ENCODE assay signal across 8 cellular contexts in the genomic region with DNA sequence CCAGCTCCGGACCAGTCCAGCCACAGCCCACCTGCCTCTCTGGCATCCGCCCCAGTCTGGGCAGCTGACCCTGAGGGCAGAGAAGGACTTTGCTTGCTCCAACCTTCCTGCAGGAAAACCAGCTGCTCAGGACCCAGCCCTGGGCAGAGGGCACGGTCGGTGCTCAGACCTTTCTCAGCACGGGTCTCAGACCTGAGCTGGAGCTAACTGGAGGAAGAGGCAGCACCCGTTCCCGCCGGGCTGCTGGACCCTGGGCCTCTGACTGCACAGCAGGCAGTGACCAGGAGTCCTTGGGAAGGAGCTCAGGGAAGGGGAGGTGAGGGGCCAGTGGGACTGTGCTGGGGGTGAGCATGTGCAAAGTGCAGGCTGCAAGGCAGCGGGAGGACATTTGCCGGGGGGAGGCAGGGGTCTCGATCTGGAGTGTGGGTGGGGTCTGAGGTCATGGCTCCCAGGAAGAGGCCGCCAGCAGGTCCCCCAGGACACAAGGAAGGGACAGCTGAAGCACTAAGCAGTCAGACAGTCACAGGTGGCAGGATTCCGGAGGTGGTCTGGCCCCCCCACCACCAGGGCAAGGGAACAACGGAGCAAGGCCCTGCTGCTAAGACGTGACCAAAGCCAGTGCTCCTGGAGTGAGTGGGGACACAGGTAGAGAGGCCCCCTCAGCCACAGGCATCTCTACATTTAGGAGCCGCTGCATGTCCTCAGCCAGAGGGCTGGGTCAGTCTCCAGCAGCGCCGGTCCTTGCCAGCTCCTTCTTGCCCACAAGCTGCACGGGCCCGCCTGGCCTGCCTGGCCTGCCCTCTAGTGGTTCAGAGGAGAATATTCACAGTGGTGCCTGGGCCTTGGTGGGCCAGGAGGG. TPM values are rescaled to one million over a fixed set of nuclear protein-coding genes. Genes with fewer than 3 reads are reported as not detected.
A peak's percentile ranks its signal among the peaks of the same experiment; 100 is the strongest.
DNase-seq lines count a peak whose midpoint lies in the region; ATAC-seq and TF ChIP-seq lines count a peak whose summit lies in the region.

No MANE protein-coding gene starts in this region.

- BruUV-seq in A673 (replicated peaks; lab: Mats Ljungman, UMichigan), result no TSS peak

- H3K79me2 ChIP-seq in fibroblast of lung (ENCODE audit: control insufficient read depth, insufficient read depth, low read length), result peaks cover under 1% of the 10 kb centered on the region

- H3K4me3 Mint-ChIP-seq in natural killer cell treated with Interleukin-12 subunit alpha and Interleukin-12 subunit beta and Interleukin-15 and Interleukin-18, amount 100 ng/mL, for 72 hours, result no peak overlapping the region

- TF ChIP-seq CTCF in A673 (conservative IDR thresholded peaks at IDR 0.05; ENCODE audit: low read depth, low read length) (peak; percentile 97), GM12864 (IDR thresholded peaks at IDR 0.05; ENCODE audit: low read depth, low read length, missing control alignments) (peak; percentile 78), fibroblast of lung (conservative IDR thresholded peaks at IDR 0.05 in 1 of 2, IDR thresholded peaks at IDR 0.05 in 1 of 2; ENCODE audit: low read depth in 1 of 2, low read length in 2 of 2) (peak; percentile 78 to 83)

- no peak overlapping the region for H3K4me2 ChIP-seq in fibroblast of lung (ENCODE audit: extremely low read depth, insufficient read depth, low read length)

- peak overlapping the region; percentile 54 for H3K27ac ChIP-seq in A673 (ENCODE audit: low read depth, low read length, poor library complexity, severe bottlenecking)
- no peak overlapping the region for H3K27ac ChIP-seq in fibroblast of lung (ENCODE audit: insufficient read depth, low read length)

- H3K4me1 ChIP-seq in A673 (ENCODE audit: insufficient read depth, low read length, poor library complexity, severe bottlenecking) (peaks cover 7% of the 10 kb centered on the region), fibroblast of lung (ENCODE audit: control insufficient read depth, extremely low read depth, insufficient read depth, low read length) (no peaks in the 10 kb centered on the region)

- ATAC-seq in natural killer cell treated with Interleukin-12 subunit alpha and Interleukin-12 subunit beta and Interleukin-15 and Interleukin-18, amount 100 ng/mL, for 72 hours, result peak; percentile 57 to 74
- no peak for ATAC-seq in HG03175 (IDR thresholded peaks at IDR 0.05; ENCODE audit: unreplicated experiment)
- no peak for ATAC-seq in GM21526 (IDR thresholded peaks at IDR 0.05; ENCODE audit: low FRiP score, unreplicated experiment)

- CTCF ChIA-PET in A673 (lab: Charles Lee), result interaction anchor here (0.5 to 2.5 kb wide), 8 partner anchors 12 to 1111 kb away, joined by 3 to 22 read pairs (median 4); no protein-coding TSS in a partner anchor

- no peaks in the 10 kb centered on the region for H3K36me3 Mint-ChIP-seq in natural killer cell treated with Interleukin-12 subunit alpha and Interleukin-12 subunit beta and Interleukin-15 and Interleukin-18, amount 100 ng/mL, for 72 hours

- H3K27ac Mint-ChIP-seq in natural killer cell treated with Interleukin-12 subunit alpha and Interleukin-12 subunit beta and Interleukin-15 and Interleukin-18, amount 100 ng/mL, for 72 hours, result no peak overlapping the region

- H3K27me3 ChIP-seq in A673 (replicated peaks; ENCODE audit: insufficient read depth, low read depth, low read length, poor library complexity), result no peaks in the 10 kb centered on the region
- H3K27me3 ChIP-seq in fibroblast of lung (ENCODE audit: control insufficient read depth, insufficient read depth, low read length), result no peaks in the 10 kb centered on the region

- no peaks in the 10 kb centered on the region for H4K20me1 ChIP-seq in fibroblast of lung (ENCODE audit: control insufficient read depth, extremely low read depth, insufficient read depth, low read length)

- H3K4me1 Mint-ChIP-seq in natural killer cell treated with Interleukin-12 subunit alpha and Interleukin-12 subunit beta and Interleukin-15 and Interleukin-18, amount 100 ng/mL, for 72 hours (ENCODE audit: low read depth in 2 of 2), result peaks cover 11 to 19% of the 10 kb centered on the region in 2 donors

- no peak overlapping the region for H3K9ac ChIP-seq in fibroblast of lung (ENCODE audit: insufficient read depth, low read length)

- POLR2A ChIA-PET in A673 (lab: Charles Lee; ENCODE audit: low non-redundant PET), result no interaction called here

- H3K4me3 ChIP-seq in A673 (ENCODE audit: low read depth, low read length, poor library complexity, severe bottlenecking) (no peak overlapping the region), GM12864 (ENCODE audit: low read depth, low read length) (no peak overlapping the region), fibroblast of lung (replicated peaks in 1 of 4; ENCODE audit: control extremely low read depth in 1 of 4, insufficient read depth in 1 of 4, low read depth in 3 of 4, low read length in 4 of 4) (no peak overlapping the region)

- intact Hi-C loops in A673 (cut with micrococcal nuclease; ENCODE audit: unreplicated experiment), result loop anchor here (1.0 to 2.0 kb wide), 2 partner anchors 93 to 174 kb away; no protein-coding TSS in a partner anchor

- no peaks in the 10 kb centered on the region for H3K27me3 Mint-ChIP-seq in natural killer cell treated with Interleukin-12 subunit alpha and Interleukin-12 subunit beta and Interleukin-15 and Interleukin-18, amount 100 ng/mL, for 72 hours

- H2AFZ ChIP-seq in fibroblast of lung (ENCODE audit: low read length), result no peak overlapping the region

- H3K9me3 ChIP-seq in A673 (ENCODE audit: low read depth, low read length, poor library complexity, severe bottlenecking) (no peaks in the 10 kb centered on the region), fibroblast of lung (ENCODE audit: control insufficient read depth, insufficient read depth, low read depth, low read length) (no peaks in the 10 kb centered on the region)

- DNase-seq in A673 (ENCODE audit: low spot score) (peak; percentile 78), GM12864 (ENCODE audit: low read depth) (no peak), NCI-H345 (lab: John Stamatoyannopoulos, UW) (peak; percentile 40), fibroblast of lung (ENCODE audit: low read depth in 2 of 2) (peak; percentile 53 to 75)
- peak; percentile 53 for DNase-seq in activated CD8-positive, alpha-beta memory T cell treated with anti-CD3 and anti-CD28 coated beads, Interleukin-2, amount 50 U/mL, for 4 hours
- peak; percentile 71 for DNase-seq in natural killer cell treated with Interleukin-12 subunit alpha and Interleukin-12 subunit beta and Interleukin-15 and Interleukin-18, amount 100 ng/mL, for 72 hours (ENCODE audit: low spot score)

- H3K36me3 ChIP-seq in A673 (ENCODE audit: insufficient read depth, low read length, poor library complexity, severe bottlenecking) (peaks cover 21% of the 10 kb centered on the region), fibroblast of lung (ENCODE audit: control insufficient read depth, insufficient read depth, low read length) (peaks cover 10% of the 10 kb centered on the region)

- no peaks in the 10 kb centered on the region for H3K9me3 Mint-ChIP-seq in natural killer cell treated with Interleukin-12 subunit alpha and Interleukin-12 subunit beta and Interleukin-15 and Interleukin-18, amount 100 ng/mL, for 72 hours

RNA-seq across cellular contexts. Expression of a gene that starts 4.7 kb away (rescaled TPM):
- total RNA-seq in A673 (2021), result 51.5 and 52.9 TPM in 2 replicates
- 8.5 and 11.7 TPM in 2 replicates for total RNA-seq in fibroblast of lung
- polyA plus RNA-seq in fibroblast of lung, result 24.1 and 36.2 TPM in 2 replicates
- polyA plus RNA-seq in fibroblast of lung (2012), result 33.2 and 44.8 TPM in 2 replicates
- 67.0 and 102 TPM in 2 replicates for polyA minus RNA-seq in fibroblast of lung (ENCODE audit: low replicate concordance)
- total RNA-seq in natural killer cell treated with Interleukin-12 subunit alpha and Interleukin-12 subunit beta and Interleukin-15 and Interleukin-18, amount 100 ng/mL, for 72 hours, result 10 to 100 TPM; 47.9 to 74.4 TPM

RNA-seq across cellular contexts. Expression of a gene that starts 11.8 kb away (rescaled TPM):
- total RNA-seq in A673 (2021) (2.6 and 3.9 TPM in 2 replicates), fibroblast of lung (0.77 and 2.5 TPM in 2 replicates)
- 0.84 and 1.9 TPM in 2 replicates for polyA plus RNA-seq in fibroblast of lung
- 2.0 and 3.6 TPM in 2 replicates for polyA plus RNA-seq in fibroblast of lung (2012)
- 2.9 TPM in 1 of 2 replicates, not detected in the other for polyA minus RNA-seq in fibroblast of lung (ENCODE audit: low replicate concordance)
- 1 to 10 TPM; 2.7 to 3.7 TPM for total RNA-seq in natural killer cell treated with Interleukin-12 subunit alpha and Interleukin-12 subunit beta and Interleukin-15 and Interleukin-18, amount 100 ng/mL, for 72 hours

RNA-seq across cellular contexts. Expression of a gene that starts 25.5 kb away (rescaled TPM):
- 11.8 and 15.8 TPM in 2 replicates for total RNA-seq in A673 (2021)
- 28.1 and 32.6 TPM in 2 replicates for total RNA-seq in fibroblast of lung
- polyA plus RNA-seq in fibroblast of lung, result 16.4 and 18.4 TPM in 2 replicates
- polyA plus RNA-seq in fibroblast of lung (2012), result 24.3 and 33.4 TPM in 2 replicates
- polyA minus RNA-seq in fibroblast of lung (ENCODE audit: low replicate concordance), result 33.5 and 37.8 TPM in 2 replicates
- total RNA-seq in natural killer cell treated with Interleukin-12 subunit alpha and Interleukin-12 subunit beta and Interleukin-15 and Interleukin-18, amount 100 ng/mL, for 72 hours, result 10 to 100 TPM; 17.5 to 44.5 TPM

RNA-seq across cellular contexts. Expression of a gene that starts 38.4 kb away (rescaled TPM):
- total RNA-seq in A673 (2021) (30.0 and 34.1 TPM in 2 replicates), fibroblast of lung (7.2 and 13.2 TPM in 2 replicates)
- polyA plus RNA-seq in fibroblast of lung, result 12.8 and 21.4 TPM in 2 replicates
- polyA plus RNA-seq in fibroblast of lung (2012), result 18.2 and 20.9 TPM in 2 replicates
- 14.9 and 16.2 TPM in 2 replicates for polyA minus RNA-seq in fibroblast of lung (ENCODE audit: low replicate concordance)
- total RNA-seq in natural killer cell treated with Interleukin-12 subunit alpha and Interleukin-12 subunit beta and Interleukin-15 and Interleukin-18, amount 100 ng/mL, for 72 hours, result 10 to 100 TPM in 1 of 2 donors, 1 to 10 TPM in 1; 8.2 to 16.4 TPM

RNA-seq across cellular contexts. Expression of a gene that starts 43.0 kb away (rescaled TPM):
- total RNA-seq in A673 (2021), result 34.7 and 40.4 TPM in 2 replicates
- 60.9 and 69.5 TPM in 2 replicates for total RNA-seq in fibroblast of lung
- 53.3 and 56.0 TPM in 2 replicates for polyA plus RNA-seq in fibroblast of lung
- polyA plus RNA-seq in fibroblast of lung (2012), result 74.8 and 76.3 TPM in 2 replicates
- polyA minus RNA-seq in fibroblast of lung (ENCODE audit: low replicate concordance), result 129 and 139 TPM in 2 replicates
- total RNA-seq in natural killer cell treated with Interleukin-12 subunit alpha and Interleukin-12 subunit beta and Interleukin-15 and Interleukin-18, amount 100 ng/mL, for 72 hours, result 10 to 100 TPM; 53.4 to 67.2 TPM

Comparison
In these comparisons a context has a peak if more than half of its experiments do, and no peak if none do; other contexts are left out.
1. ATAC-seq: peak in natural killer cell treated with Interleukin-12 subunit alpha and Interleukin-12 subunit beta and Interleukin-15 and Interleukin-18, amount 100 ng/mL, for 72 hours (2 of 2); none in HG03175 (single experiment) and GM21526 (single experiment).
2. Peak in every context shown above with its lines, with median percentiles within 50 percentile points of each other: CTCF ChIP-seq.